In the genomic region with DNA sequence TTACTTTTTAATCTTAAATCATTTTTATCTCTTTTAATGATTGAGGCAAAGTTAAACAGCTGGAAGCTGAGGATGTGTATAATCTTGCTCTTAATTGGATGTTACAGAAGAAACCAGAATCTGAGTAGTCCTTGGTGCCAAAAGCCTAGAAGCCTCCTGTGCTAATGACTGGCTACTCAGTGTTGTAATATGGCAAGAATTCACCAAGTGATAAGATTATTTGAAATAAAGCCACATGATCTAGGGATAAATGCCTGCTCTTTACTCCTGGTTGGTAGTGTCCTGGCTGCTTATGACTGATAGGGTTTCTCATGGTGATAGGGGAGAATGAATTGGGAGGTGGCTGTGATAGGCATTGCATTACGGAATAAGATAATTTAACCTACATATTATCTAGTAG, we compare ENCODE assay signal across 31 cellular contexts. TPM values are rescaled to one million over a fixed set of nuclear protein-coding genes. Genes with fewer than 3 reads are reported as not detected.
"Had no signal": no experiment of that assay in that cellular context is flagged by ENCODE, and none has a peak within 500 bp of the region (broad histone marks: within the 10 kb centered on the region; RNA-seq: fewer than 3 reads in every experiment).

No MANE protein-coding gene starts in this region.

- H3K4me3 ChIP-seq: left ventricle myocardium inferior, lung, mucosa of descending colon, ovary, right atrium auricular region, right lobe of liver, smooth muscle cell, testis, thyroid gland, transverse colon, upper lobe of left lung, vagina had no signal

- H3K4me1 Mint-ChIP-seq: immature natural killer cell; stimulated activated memory B cell treated with anti-CD40 and anti-IgM and Interleukin-4, amounts not matched to agents 10 μg/mL and 1 μg/mL and 100 μg/mL, for 72 hours; stimulated activated naive CD8-positive, alpha-beta T cell treated with anti-CD3 and anti-CD28 coated beads, Interleukin-15, amount 100 ng/mL, for 72 hours had no signal

- H3K9me3 ChIP-seq: ovary, right lobe of liver, testis, thyroid gland, vagina had no signal

- H3K27me3 ChIP-seq: ovary, right atrium auricular region, right lobe of liver, testis, thyroid gland, transverse colon, upper lobe of left lung, vagina had no signal

- H3K27ac ChIP-seq: left ventricle myocardium inferior, ovary, right atrium auricular region, right lobe of liver, testis, thyroid gland, transverse colon, upper lobe of left lung, vagina had no signal

- FAIRE-seq: islet of Langerhans, kidney had no signal

- ATAC-seq: left colon; mucosa of descending colon; naive thymus-derived CD4-positive, alpha-beta T cell; natural killer cell treated with Interleukin-12 subunit alpha and Interleukin-12 subunit beta and Interleukin-15 and Interleukin-18, amount 100 ng/mL, for 72 hours; stimulated activated memory B cell treated with anti-CD40 and anti-IgM and Interleukin-4, amounts not matched to agents 10 μg/mL and 1 μg/mL and 100 μg/mL, for 72 hours; stimulated activated naive CD8-positive, alpha-beta T cell treated with anti-CD3 and anti-CD28 coated beads, Interleukin-15, amount 100 ng/mL, for 72 hours had no signal

- H3K4me1 ChIP-seq: left ventricle myocardium inferior, right atrium auricular region, right lobe of liver, testis, upper lobe of left lung, vagina had no signal

- H3K27ac Mint-ChIP-seq: immature natural killer cell; naive thymus-derived CD4-positive, alpha-beta T cell; natural killer cell treated with Interleukin-12 subunit alpha and Interleukin-12 subunit beta and Interleukin-15 and Interleukin-18, amount 100 ng/mL, for 72 hours; progenitor cell of endocrine pancreas; stimulated activated memory B cell treated with anti-CD40 and anti-IgM and Interleukin-4, amounts not matched to agents 10 μg/mL and 1 μg/mL and 100 μg/mL, for 72 hours; stimulated activated naive CD8-positive, alpha-beta T cell treated with anti-CD3 and anti-CD28 coated beads, Interleukin-15, amount 100 ng/mL, for 72 hours had no signal

- H3K27me3 Mint-ChIP-seq: progenitor cell of endocrine pancreas had no signal

- H3K4me2 ChIP-seq: smooth muscle cell had no signal

- DNase-seq: hypothalamus; immature natural killer cell; kidney; left colon; left ventricle myocardium inferior; midbrain; mucosa of descending colon; naive thymus-derived CD4-positive, alpha-beta T cell; ovary; right lobe of liver; stimulated activated CD4-positive, alpha-beta T cell treated with anti-CD3 and anti-CD28 coated beads, Interleukin-1b, Interleukin-23, amount 100 ng/mL, for 48 hours; stimulated activated CD4-positive, alpha-beta T cell treated with anti-CD3 and anti-CD28 coated beads, Interleukin-2, amount 100 ng/mL, for 48 hours; stimulated activated CD4-positive, alpha-beta T cell treated with anti-CD3 and anti-CD28 coated beads, Interleukin-4, amount 100 ng/mL, for 4 hours; stimulated activated CD8-positive, alpha-beta memory T cell treated with anti-CD3 and anti-CD28 coated beads, Interleukin-4, amount 100 ng/mL, for 48 hours; stimulated activated naive CD4-positive, alpha-beta T cell treated with Interleukin-2 at 50 U/mL for 16 hours; stimulated activated naive CD8-positive, alpha-beta T cell treated with anti-CD3 and anti-CD28 coated beads, Interleukin-15, amount 100 ng/mL, for 72 hours; substantia nigra; testis; thyroid gland; transverse colon; upper lobe of left lung had no signal

- H3K4me3 Mint-ChIP-seq: immature natural killer cell; naive thymus-derived CD4-positive, alpha-beta T cell; natural killer cell treated with Interleukin-12 subunit alpha and Interleukin-12 subunit beta and Interleukin-15 and Interleukin-18, amount 100 ng/mL, for 72 hours; stimulated activated memory B cell treated with anti-CD40 and anti-IgM and Interleukin-4, amounts not matched to agents 10 μg/mL and 1 μg/mL and 100 μg/mL, for 72 hours; stimulated activated naive CD8-positive, alpha-beta T cell treated with anti-CD3 and anti-CD28 coated beads, Interleukin-15, amount 100 ng/mL, for 72 hours had no signal

- H3K36me3 ChIP-seq: ovary, right atrium auricular region, right lobe of liver, thyroid gland, transverse colon, upper lobe of left lung, vagina had no signal

RNA-seq across cellular contexts. Expression of a gene that starts 13.6 kb away (rescaled TPM):
- total RNA-seq: left ventricle myocardium inferior; natural killer cell treated with Interleukin-12 subunit alpha and Interleukin-12 subunit beta and Interleukin-15 and Interleukin-18, amount 100 ng/mL, for 72 hours; ovary; progenitor cell of endocrine pancreas; pulmonary artery endothelial cell; right atrium auricular region; skeletal muscle tissue had no signal
